ENCODE assay signal across 11 cellular contexts in the genomic region with DNA sequence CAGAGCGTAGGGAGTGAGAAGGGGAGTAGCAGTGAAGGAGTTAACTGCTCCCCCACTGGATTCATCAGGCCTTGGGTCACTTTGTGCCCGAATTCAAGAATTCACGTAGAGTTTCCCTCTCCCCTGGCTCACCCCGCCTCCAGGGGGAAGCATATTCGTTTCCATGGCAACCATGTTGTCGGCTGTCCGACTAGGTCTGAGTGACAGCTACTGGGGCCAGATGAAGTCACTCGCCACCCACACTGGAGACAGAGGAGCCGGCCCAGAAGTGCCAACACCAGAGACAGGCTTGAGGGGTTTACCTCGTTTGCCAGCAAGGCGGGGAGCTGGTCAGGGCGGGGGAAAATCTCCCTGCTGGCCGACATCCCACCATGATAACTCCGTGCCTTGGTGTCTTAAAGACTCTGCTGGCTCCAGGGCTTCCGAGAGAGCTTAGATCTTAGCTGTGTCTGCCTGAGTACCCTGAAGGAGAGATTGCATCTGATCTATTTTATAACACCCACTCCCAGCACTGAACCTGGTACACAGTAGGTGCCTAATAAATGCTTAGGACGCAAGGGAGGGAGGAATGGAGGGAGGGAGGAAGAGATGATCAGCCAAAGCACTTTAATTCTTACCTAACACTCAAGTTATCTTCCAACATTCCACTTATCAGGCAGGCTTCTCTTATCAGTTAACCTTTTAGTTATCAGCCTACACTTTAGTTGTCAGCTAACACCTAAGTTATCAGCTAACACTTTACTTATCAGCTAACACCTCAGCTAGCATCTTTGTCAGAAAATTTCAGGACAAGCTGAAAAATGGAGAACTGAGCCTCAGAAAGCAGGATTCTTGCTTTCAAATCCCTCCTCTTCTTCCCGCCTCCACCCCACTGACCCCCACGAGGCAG. TPM values are rescaled to one million over a fixed set of nuclear protein-coding genes. Genes with fewer than 3 reads are reported as not detected.
DNase-seq lines count a peak whose midpoint lies in the region; ATAC-seq and TF ChIP-seq lines count a peak whose summit lies in the region.
"Had no signal": no experiment of that assay in that cellular context is flagged by ENCODE, and none has a peak within 500 bp of the region (broad histone marks: within the 10 kb centered on the region; RNA-seq: fewer than 3 reads in every experiment).

No MANE protein-coding gene starts in this region.

- H3K27ac ChIP-seq in ectodermal cell (ENCODE audit: insufficient read depth, low read depth, low read length, poor library complexity, severe bottlenecking): peak overlapping the region; percentile 78
- H3K27ac ChIP-seq: stomach had no signal

- no peaks in the 10 kb centered on the region for H3K27me3 ChIP-seq in ectodermal cell (ENCODE audit: control insufficient read depth, insufficient read depth, low read length, poor library complexity, severe bottlenecking)

- no peak for TF ChIP-seq CTCF in activated CD8-positive, alpha-beta T cell treated with anti-CD3 and anti-CD28 coated beads for 36 hours (IDR thresholded peaks at IDR 0.05)

- H3K4me1 Mint-ChIP-seq in activated CD8-positive, alpha-beta T cell treated with anti-CD3 and anti-CD28 coated beads for 36 hours (ENCODE audit: low read depth): no peaks in the 10 kb centered on the region
- H3K4me1 Mint-ChIP-seq in activated CD8-positive, alpha-beta T cell treated with anti-CD3 and anti-CD28 coated beads, Interleukin-2, amount 10 ng/mL, durations not matched to agents 7 days and 5 days (ENCODE audit: low read depth): no peaks in the 10 kb centered on the region

- no peaks in the 10 kb centered on the region for H3K36me3 Mint-ChIP-seq in activated CD8-positive, alpha-beta T cell treated with anti-CD3 and anti-CD28 coated beads for 36 hours (ENCODE audit: low read depth)
- H3K36me3 Mint-ChIP-seq in activated CD8-positive, alpha-beta T cell treated with anti-CD3 and anti-CD28 coated beads, Interleukin-2, amount 10 ng/mL, durations not matched to agents 7 days and 5 days (ENCODE audit: low read depth): no peaks in the 10 kb centered on the region

- H3K36me3 ChIP-seq in ectodermal cell (ENCODE audit: control insufficient read depth, insufficient read depth, low read length): no peaks in the 10 kb centered on the region
- H3K36me3 ChIP-seq: stomach had no signal

- WGBS in ectodermal cell, 2 experiments: 12% methylated on average over 17 of the region's 18 CpGs

- intact Hi-C loops in activated CD8-positive, alpha-beta T cell treated with anti-CD3 and anti-CD28 coated beads for 36 hours (cut with micrococcal nuclease): no loop called here

- H3K9me3 Mint-ChIP-seq in activated CD8-positive, alpha-beta T cell treated with anti-CD3 and anti-CD28 coated beads for 36 hours: no peaks in the 10 kb centered on the region
- no peaks in the 10 kb centered on the region for H3K9me3 Mint-ChIP-seq in activated CD8-positive, alpha-beta T cell treated with anti-CD3 and anti-CD28 coated beads, Interleukin-2, amount 10 ng/mL, durations not matched to agents 7 days and 5 days (ENCODE audit: insufficient read depth)

- POLR2A ChIA-PET in activated CD8-positive, alpha-beta T cell treated with anti-CD3 and anti-CD28 coated beads for 36 hours (lab: Charles Lee): no interaction called here
- POLR2A ChIA-PET in activated CD8-positive, alpha-beta T cell treated with anti-CD3 and anti-CD28 coated beads, Interleukin-2, amount 10 ng/mL, durations not matched to agents 7 days and 5 days (lab: Charles Lee): no interaction called here

- peaks cover 34% of the 10 kb centered on the region for H3K27me3 Mint-ChIP-seq in activated CD8-positive, alpha-beta T cell treated with anti-CD3 and anti-CD28 coated beads for 36 hours
- H3K27me3 Mint-ChIP-seq in activated CD8-positive, alpha-beta T cell treated with anti-CD3 and anti-CD28 coated beads, Interleukin-2, amount 10 ng/mL, durations not matched to agents 7 days and 5 days (ENCODE audit: low read depth): peaks cover 22% of the 10 kb centered on the region

- peak; percentile 11 for DNase-seq in activated CD8-positive, alpha-beta T cell treated with anti-CD3 and anti-CD28 coated beads for 36 hours
- DNase-seq in activated CD8-positive, alpha-beta T cell treated with anti-CD3 and anti-CD28 coated beads, Interleukin-2, amount 10 ng/mL, durations not matched to agents 7 days and 5 days: no peak
- DNase-seq in NCI-H2227 treated with DMSO at 0.1 percent for 48 hours (lab: John Stamatoyannopoulos, UW) (peak; percentile 56), superior temporal gyrus (ENCODE audit: extremely low spot score) (peak; percentile 18), NCI-H1436 treated with DMSO at 0.1 percent for 48 hours (lab: John Stamatoyannopoulos, UW) (no peak), NOMO-1 treated with dmso at 0.1 percent for 144 hours (lab: John Stamatoyannopoulos, UW; ENCODE audit: unreplicated experiment) (no peak)
- DNase-seq in stimulated activated CD4-positive, alpha-beta T cell treated with anti-CD3 and anti-CD28 coated beads, Interleukin-4, amount 100 ng/mL, for 1 hour: no peak
- DNase-seq: NCI-H2171 treated with DMSO at 0.1 percent for 48 hours, stomach, T1000 had no signal

- no peak overlapping the region for H3K27ac Mint-ChIP-seq in activated CD8-positive, alpha-beta T cell treated with anti-CD3 and anti-CD28 coated beads for 36 hours
- H3K27ac Mint-ChIP-seq in activated CD8-positive, alpha-beta T cell treated with anti-CD3 and anti-CD28 coated beads, Interleukin-2, amount 10 ng/mL, durations not matched to agents 7 days and 5 days: no peak overlapping the region

- peaks cover 41% of the 10 kb centered on the region for H3K4me1 ChIP-seq in ectodermal cell (ENCODE audit: control insufficient read depth, insufficient read depth, low read length)

- no peak for ATAC-seq in activated CD8-positive, alpha-beta T cell treated with anti-CD3 and anti-CD28 coated beads for 36 hours
- ATAC-seq in activated CD8-positive, alpha-beta T cell treated with anti-CD3 and anti-CD28 coated beads, Interleukin-2, amount 10 ng/mL, durations not matched to agents 7 days and 5 days: no peak

- CTCF ChIA-PET in activated CD8-positive, alpha-beta T cell treated with anti-CD3 and anti-CD28 coated beads for 36 hours (lab: Charles Lee): interaction anchor here (1.3 kb wide), 1 partner anchor 55 kb away, joined by 3 read pairs; no protein-coding TSS in a partner anchor
- CTCF ChIA-PET in activated CD8-positive, alpha-beta T cell treated with anti-CD3 and anti-CD28 coated beads, Interleukin-2, amount 10 ng/mL, durations not matched to agents 7 days and 5 days (lab: Charles Lee): no interaction called here

- no peak overlapping the region for H3K4me3 Mint-ChIP-seq in activated CD8-positive, alpha-beta T cell treated with anti-CD3 and anti-CD28 coated beads for 36 hours
- H3K4me3 Mint-ChIP-seq in activated CD8-positive, alpha-beta T cell treated with anti-CD3 and anti-CD28 coated beads, Interleukin-2, amount 10 ng/mL, durations not matched to agents 7 days and 5 days: no peak overlapping the region

- H3K9me3 ChIP-seq in ectodermal cell (ENCODE audit: control insufficient read depth, low read length): no peaks in the 10 kb centered on the region

- no peak overlapping the region for H3K4me3 ChIP-seq in ectodermal cell (ENCODE audit: insufficient read depth, low read depth, low read length)
- H3K4me3 ChIP-seq: stomach had no signal

RNA-seq across cellular contexts. Expression of a gene that starts 57.2 kb away (rescaled TPM):
- total RNA-seq in activated CD8-positive, alpha-beta T cell treated with anti-CD3 and anti-CD28 coated beads for 36 hours: not detected
- not detected for total RNA-seq in activated CD8-positive, alpha-beta T cell treated with anti-CD3 and anti-CD28 coated beads, Interleukin-2, amount 10 ng/mL, durations not matched to agents 7 days and 5 days
- not detected for polyA plus RNA-seq in ectodermal cell (2013, experiment 1 of 4)
- polyA plus RNA-seq in ectodermal cell (2013, experiment 2 of 4): not detected
- not detected for polyA plus RNA-seq in ectodermal cell (2013, experiment 3 of 4)
- polyA plus RNA-seq in ectodermal cell (2013, experiment 4 of 4): not detected
- total RNA-seq: stomach had no signal
- polyA plus RNA-seq: stomach had no signal

RNA-seq across cellular contexts. Expression of a gene that starts 57.4 kb away (rescaled TPM):
- 1 to 10 TPM; 2.6 to 2.8 TPM for total RNA-seq in activated CD8-positive, alpha-beta T cell treated with anti-CD3 and anti-CD28 coated beads for 36 hours
- total RNA-seq in activated CD8-positive, alpha-beta T cell treated with anti-CD3 and anti-CD28 coated beads, Interleukin-2, amount 10 ng/mL, durations not matched to agents 7 days and 5 days: under 1 TPM in 1 of 2 experiments, not detected in 1; 0.05 TPM
- polyA plus RNA-seq in ectodermal cell (2013, experiment 1 of 4): 246 TPM
- polyA plus RNA-seq in ectodermal cell (2013, experiment 2 of 4): 277 TPM
- polyA plus RNA-seq in ectodermal cell (2013, experiment 3 of 4): 179 TPM
- 204 TPM for polyA plus RNA-seq in ectodermal cell (2013, experiment 4 of 4)

Comparison
In these comparisons a context has a peak if more than half of its experiments do, and no peak if none do; other contexts are left out.
1. DNase-seq: peak in activated CD8-positive, alpha-beta T cell treated with anti-CD3 and anti-CD28 coated beads for 36 hours (single experiment), NCI-H2227 treated with DMSO at 0.1 percent for 48 hours (single experiment) and superior temporal gyrus (single experiment); none in activated CD8-positive, alpha-beta T cell treated with anti-CD3 and anti-CD28 coated beads, Interleukin-2, amount 10 ng/mL, durations not matched to agents 7 days and 5 days (single experiment), NCI-H1436 treated with DMSO at 0.1 percent for 48 hours (single experiment), stimulated activated CD4-positive, alpha-beta T cell treated with anti-CD3 and anti-CD28 coated beads, Interleukin-4, amount 100 ng/mL, for 1 hour (single experiment) and NOMO-1 treated with dmso at 0.1 percent for 144 hours (single experiment).